In genomic region chr22:26045051-26045450, GRCh38 we compare ENCODE assay signal across 15 cellular contexts.
"Had no signal": no experiment of that assay in that cellular context is flagged by ENCODE, and none has a peak within 500 bp of the region (broad histone marks: within the 10 kb centered on the region; RNA-seq: fewer than 3 reads in every experiment).

No MANE protein-coding gene starts in this region.

- ATAC-seq: activated naive CD8-positive, alpha-beta T cell treated with anti-CD3 and anti-CD28 coated beads, Interleukin-2, amount 50 U/mL, for 24 hours; left lung; natural killer cell treated with Interleukin-12 subunit alpha and Interleukin-12 subunit beta and Interleukin-15 and Interleukin-18, amount 100 ng/mL, for 72 hours had no signal

- H3K27ac ChIP-seq: colonic mucosa, left lung, tibial artery had no signal

- H3K36me3 ChIP-seq: colonic mucosa, left lung, tibial artery had no signal

- H3K9me3 ChIP-seq: colonic mucosa, left lung, tibial artery had no signal

- DNase-seq: activated CD4-positive, alpha-beta T cell treated with anti-CD3 and anti-CD28 coated beads, Interleukin-2, amount 50 U/mL, for 1 hour; activated CD4-positive, CD25-positive, alpha-beta regulatory T cell treated with anti-CD3 and anti-CD28 coated beads, Interleukin-2, amount 50 U/mL, for 72 hours; activated CD8-positive, alpha-beta memory T cell treated with anti-CD3 and anti-CD28 coated beads, Interleukin-2, amount 50 U/mL, for 48 hours; activated effector memory CD4-positive, alpha-beta T cell treated with Interleukin-2 at 50 U/mL for 16 hours; activated naive CD4-positive, alpha-beta T cell treated with anti-CD3 and anti-CD28 coated beads, Interleukin-2, amount 10 ng/mL, durations not matched to agents 7 days and 5 days; activated naive CD8-positive, alpha-beta T cell treated with anti-CD3 and anti-CD28 coated beads, Interleukin-2, amount 50 U/mL, for 24 hours; activated T-cell treated with anti-CD3 and anti-CD28 coated beads, Interleukin-2, amount 50 U/mL, for 48 hours; anterior cingulate cortex; colonic mucosa; foreskin melanocyte; hypothalamus; left lung; stimulated activated naive CD4-positive, alpha-beta T cell treated with Interleukin-2 at 50 U/mL for 16 hours; tibial artery had no signal

- H3K27me3 ChIP-seq: colonic mucosa had no signal

- H3K4me1 ChIP-seq: colonic mucosa, left lung, tibial artery had no signal

- H3K4me3 ChIP-seq: colonic mucosa, left lung, tibial artery had no signal
